Comparison of ENCODE assay signal across 10 cellular contexts in genomic region chr2:34570266-34570872, GRCh38.
DNase-seq lines count a peak whose midpoint lies in the region; ATAC-seq and TF ChIP-seq lines count a peak whose summit lies in the region.
"Had no signal": no experiment of that assay in that cellular context is flagged by ENCODE, and none has a peak within 500 bp of the region (broad histone marks: within the 10 kb centered on the region; RNA-seq: fewer than 3 reads in every experiment).

No MANE protein-coding gene starts in this region.

- peak; percentile 9; the same call in 1 of the 2 replicates for TF ChIP-seq RAD21 in HCT116 (IDR thresholded peaks at IDR 0.05; ENCODE audit: low read depth)

- no peaks in the 10 kb centered on the region for H3K79me2 ChIP-seq in HCT116 (ENCODE audit: insufficient read depth, low read length)

- POLR2A ChIA-PET in Caco-2 (lab: Charles Lee) (no interaction called here), HCT116 (lab: Charles Lee) (no interaction called here)

- H3K9me3 ChIP-seq in Caco-2 (no peaks in the 10 kb centered on the region), HCT116 (ENCODE audit: control insufficient read depth in 1 of 2, insufficient read depth in 1 of 2, low read depth in 1 of 2, low read length in 2 of 2) (peaks cover 0 to 22% of the 10 kb centered on the region in 2 experiments; a peak in 2 of 4 replicates)
- H3K9me3 ChIP-seq: heart left ventricle had no signal

- H3K27me3 Mint-ChIP-seq in Caco-2 (ENCODE audit: insufficient read depth, unreplicated experiment): no peaks in the 10 kb centered on the region
- H3K27me3 Mint-ChIP-seq: activated naive CD4-positive, alpha-beta T cell treated with anti-CD3 and anti-CD28 coated beads, Interleukin-2, amount 50 U/mL, for 24 hours had no signal

- no peaks in the 10 kb centered on the region for H4K20me1 ChIP-seq in HCT116 (ENCODE audit: insufficient read depth)

- DNase-seq in Caco-2 (peak; percentile 54 to 59), HCT116 (ENCODE audit: low read depth, low spot score) (no peak), SK-N-DZ (ENCODE audit: low spot score) (peak; percentile 26), left kidney (ENCODE audit: low read depth, low spot score) (peak; percentile 77), T-helper 9 cell (no peak)
- no peak for DNase-seq in stimulated activated naive CD4-positive, alpha-beta T cell (lab: John Stamatoyannopoulos, UW)
- DNase-seq in NK-92 treated with Interleukin-12 subunit alpha and Interleukin-12 subunit beta, amount 100 ng/mL, for 24 hours (lab: John Stamatoyannopoulos, UW): no peak

- H3K4me3 ChIP-seq in Caco-2 (ENCODE audit: low read depth, low read length) (no peak overlapping the region), HCT116 (replicated peaks in 1 of 2; ENCODE audit: low read depth in 1 of 2, low read length in 2 of 2) (no peak overlapping the region)
- H3K4me3 ChIP-seq: heart left ventricle had no signal

- no peaks in the 10 kb centered on the region for H3K9me2 ChIP-seq in HCT116 (ENCODE audit: insufficient read depth)

- RAD21 ChIA-PET in HCT116 (lab: Charles Lee; ENCODE audit: low non-redundant PET in 1 of 2, low total read pairs in 2 of 2, uncharacterized antibody in 2 of 2, unreplicated experiment in 2 of 2): no interaction called here

- no peak overlapping the region for H3K4me2 ChIP-seq in HCT116 (ENCODE audit: low read length)

- no peak for TF ChIP-seq POLR2A in HCT116 (IDR thresholded peaks at IDR 0.05; ENCODE audit: borderline replicate concordance, extremely low read depth, insufficient read depth, insufficient read length)

- peak; percentile 44 to 68 for TF ChIP-seq CTCF in Caco-2 (IDR thresholded peaks at IDR 0.05; ENCODE audit: insufficient read depth in 1 of 2, low read depth in 1 of 2, low read length in 1 of 2, severe bottlenecking in 1 of 2, unreplicated experiment in 1 of 2)
- no peak for TF ChIP-seq CTCF in HCT116 (IDR thresholded peaks at IDR 0.05 in 2 of 3, conservative IDR thresholded peaks at IDR 0.05 in 1 of 3; ENCODE audit: borderline replicate concordance in 1 of 3, insufficient read depth in 1 of 3, low read depth in 2 of 3, low read length in 2 of 3)

- H3K27me3 ChIP-seq in Caco-2 (replicated peaks; ENCODE audit: control insufficient read depth, insufficient read depth, low read length) (no peaks in the 10 kb centered on the region), HCT116 (ENCODE audit: insufficient read depth, low read length) (no peaks in the 10 kb centered on the region)
- H3K27me3 ChIP-seq: heart left ventricle had no signal

- intact Hi-C loops in Caco-2 (cut with micrococcal nuclease; ENCODE audit: unreplicated experiment): loop anchor here (2.0 to 5.0 kb wide), 4 partner anchors 167 to 896 kb away; no protein-coding TSS in a partner anchor
- intact Hi-C loops in HCT116 (cut with micrococcal nuclease): no loop called here

- H3K4me1 ChIP-seq in Caco-2 (no peaks in the 10 kb centered on the region), HCT116 (ENCODE audit: control insufficient read depth in 1 of 2, insufficient read depth in 2 of 2, low read length in 2 of 2) (no peaks in the 10 kb centered on the region)
- H3K4me1 ChIP-seq: heart left ventricle had no signal

- no peaks in the 10 kb centered on the region for H3K9me3 Mint-ChIP-seq in Caco-2 (ENCODE audit: unreplicated experiment)
- H3K9me3 Mint-ChIP-seq: activated naive CD4-positive, alpha-beta T cell treated with anti-CD3 and anti-CD28 coated beads, Interleukin-2, amount 50 U/mL, for 24 hours had no signal

- H3K9ac ChIP-seq in HCT116 (ENCODE audit: low read length): no peak overlapping the region

- H3K36me3 ChIP-seq in Caco-2 (ENCODE audit: control insufficient read depth, insufficient read depth, low read length): no peaks in the 10 kb centered on the region
- H3K36me3 ChIP-seq in HCT116 (ENCODE audit: control insufficient read depth in 1 of 2, insufficient read depth in 2 of 2, low read length in 2 of 2): no peaks in the 10 kb centered on the region
- H3K36me3 ChIP-seq: heart left ventricle had no signal

- BruUV-seq in Caco-2 (replicated peaks; lab: Mats Ljungman, UMichigan) (no TSS peak), HCT116 (replicated peaks; lab: Mats Ljungman, UMichigan) (no TSS peak)

- H3K4me1 Mint-ChIP-seq in Caco-2 (ENCODE audit: low read depth, unreplicated experiment): no peaks in the 10 kb centered on the region
- H3K4me1 Mint-ChIP-seq: activated naive CD4-positive, alpha-beta T cell treated with anti-CD3 and anti-CD28 coated beads, Interleukin-2, amount 50 U/mL, for 24 hours had no signal

- H2AFZ ChIP-seq in HCT116 (ENCODE audit: low read depth, low read length, poor library complexity, severe bottlenecking): no peak overlapping the region

- no peak overlapping the region for H3K27ac Mint-ChIP-seq in Caco-2 (ENCODE audit: unreplicated experiment)
- H3K27ac Mint-ChIP-seq: activated naive CD4-positive, alpha-beta T cell treated with anti-CD3 and anti-CD28 coated beads, Interleukin-2, amount 50 U/mL, for 24 hours had no signal

- H3K27ac ChIP-seq in HCT116 (ENCODE audit: low read depth, low read length): no peak overlapping the region
- H3K27ac ChIP-seq: heart left ventricle had no signal

- ATAC-seq in HCT116 (no peak), GM19463 (IDR thresholded peaks at IDR 0.05; ENCODE audit: unreplicated experiment) (no peak)

- no peaks in the 10 kb centered on the region for H3K36me3 Mint-ChIP-seq in Caco-2 (ENCODE audit: insufficient read depth, unreplicated experiment)
- H3K36me3 Mint-ChIP-seq: activated naive CD4-positive, alpha-beta T cell treated with anti-CD3 and anti-CD28 coated beads, Interleukin-2, amount 50 U/mL, for 24 hours had no signal

- CTCF ChIA-PET in Caco-2 (lab: Charles Lee) (interaction anchor here (0.7 to 1.0 kb wide), 3 partner anchors 23 to 896 kb away, joined by 3 to 5 read pairs (median 3); no protein-coding TSS in a partner anchor), HCT116 (lab: Charles Lee) (no interaction called here)

- no peak overlapping the region for H3K4me3 Mint-ChIP-seq in Caco-2 (ENCODE audit: unreplicated experiment)
- H3K4me3 Mint-ChIP-seq: activated naive CD4-positive, alpha-beta T cell treated with anti-CD3 and anti-CD28 coated beads, Interleukin-2, amount 50 U/mL, for 24 hours had no signal

TF ChIP-seq in HCT116, 20 proteins besides CTCF, POLR2A, EP300 and RAD21:
- no peak for TF ChIP-seq EGR1 (IDR thresholded peaks at IDR 0.05; ENCODE audit: low read depth)
- no peak for TF ChIP-seq EZH2 (IDR thresholded peaks at IDR 0.05)
- TF ChIP-seq TCF7L2 (IDR thresholded peaks at IDR 0.05; ENCODE audit: borderline replicate concordance, extremely low read depth, insufficient read depth, insufficient read length): no peak
- no peak for TF ChIP-seq ZBTB33 (IDR thresholded peaks at IDR 0.05; ENCODE audit: extremely low read depth, insufficient replicate concordance, low read length)
- TF ChIP-seq ELF1 (IDR thresholded peaks at IDR 0.05; ENCODE audit: borderline replicate concordance, low read depth): no peak
- no peak for TF ChIP-seq ZFX (IDR thresholded peaks at IDR 0.05)
- TF ChIP-seq EZH2phosphoT487 (IDR thresholded peaks at IDR 0.05; ENCODE audit: borderline replicate concordance): no peak
- TF ChIP-seq MAX (IDR thresholded peaks at IDR 0.05): no peak
- TF ChIP-seq ATF3 (IDR thresholded peaks at IDR 0.05): no peak
- TF ChIP-seq CEBPB (IDR thresholded peaks at IDR 0.05; ENCODE audit: low read depth): no peak
- TF ChIP-seq SP1 (IDR thresholded peaks at IDR 0.05; ENCODE audit: low read depth): no peak
- no peak for TF ChIP-seq FOSL1 (IDR thresholded peaks at IDR 0.05; ENCODE audit: low read depth)
- TF ChIP-seq CBX3 (IDR thresholded peaks at IDR 0.05; ENCODE audit: low read depth): no peak
- TF ChIP-seq YY1 (IDR thresholded peaks at IDR 0.05; ENCODE audit: extremely low read depth, insufficient replicate concordance, low read depth, low read length): no peak

Comparison
In these comparisons a context has a peak if more than half of its experiments do, and no peak if none do; other contexts are left out.
1. DNase-seq: peak in Caco-2 (2 of 2), SK-N-DZ (single experiment) and left kidney (single experiment); none in HCT116 (single experiment), T-helper 9 cell (single experiment), stimulated activated naive CD4-positive, alpha-beta T cell (0 of 6) and NK-92 treated with Interleukin-12 subunit alpha and Interleukin-12 subunit beta, amount 100 ng/mL, for 24 hours (single experiment).
2. CTCF ChIP-seq: peak in Caco-2 (2 of 2); none in HCT116 (0 of 3).